ENCODE assay signal across 1 cellular context in the genomic region with DNA sequence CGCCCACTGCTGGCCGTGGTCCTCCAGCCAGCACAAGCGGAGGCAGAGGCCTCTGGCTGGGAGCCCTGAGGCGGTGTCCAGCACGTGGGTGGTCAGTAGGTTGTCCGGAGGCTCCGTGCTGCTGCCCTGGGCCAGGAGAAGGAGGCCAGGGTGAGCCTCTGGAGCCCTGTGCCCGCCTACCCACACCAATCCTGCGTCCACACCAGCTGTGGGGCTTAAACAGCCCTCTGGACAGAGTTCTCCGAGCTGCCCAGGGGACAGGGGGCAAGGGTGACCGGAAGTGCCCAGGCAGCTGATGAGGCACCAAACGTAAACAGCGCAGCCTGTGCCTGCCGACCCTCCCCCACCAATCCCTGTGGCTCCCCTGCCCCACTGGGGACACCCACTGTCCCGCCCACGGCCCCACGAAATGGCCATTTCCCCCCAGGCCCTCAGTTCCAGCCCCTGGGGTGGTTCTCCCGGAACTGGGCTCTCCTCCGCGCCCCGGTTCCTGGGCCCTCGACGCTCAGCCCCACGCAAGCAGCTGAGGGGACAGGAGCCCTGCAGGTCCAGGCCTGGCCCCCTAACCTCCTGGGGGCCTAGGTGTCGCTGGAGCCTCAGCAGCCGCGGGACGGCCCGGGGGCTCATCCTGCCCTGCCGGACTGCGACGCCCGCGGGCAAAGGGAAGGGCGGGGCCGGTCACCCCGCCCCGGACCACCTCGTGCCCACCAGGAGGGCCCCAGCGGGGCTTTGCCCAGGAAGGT.
TF ChIP-seq lines count a peak whose summit lies in the region.

No MANE protein-coding gene starts in this region.

TF ChIP-seq in K562, 482 proteins besides CTCF, POLR2A, EP300 and RAD21 (continued from another document and continues in another):
- TF ChIP-seq, protein P1, sequence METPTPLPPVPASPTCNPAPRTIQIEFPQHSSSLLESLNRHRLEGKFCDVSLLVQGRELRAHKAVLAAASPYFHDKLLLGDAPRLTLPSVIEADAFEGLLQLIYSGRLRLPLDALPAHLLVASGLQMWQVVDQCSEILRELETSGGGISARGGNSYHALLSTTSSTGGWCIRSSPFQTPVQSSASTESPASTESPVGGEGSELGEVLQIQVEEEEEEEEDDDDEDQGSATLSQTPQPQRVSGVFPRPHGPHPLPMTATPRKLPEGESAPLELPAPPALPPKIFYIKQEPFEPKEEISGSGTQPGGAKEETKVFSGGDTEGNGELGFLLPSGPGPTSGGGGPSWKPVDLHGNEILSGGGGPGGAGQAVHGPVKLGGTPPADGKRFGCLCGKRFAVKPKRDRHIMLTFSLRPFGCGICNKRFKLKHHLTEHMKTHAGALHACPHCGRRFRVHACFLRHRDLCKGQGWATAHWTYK (CRISPR knock-in tag; IDR thresholded peaks at IDR 0.05), result 0 out of 2 replicates have a peak, but pooled peaks have one; percentile 0
- TF ChIP-seq, protein P2, sequence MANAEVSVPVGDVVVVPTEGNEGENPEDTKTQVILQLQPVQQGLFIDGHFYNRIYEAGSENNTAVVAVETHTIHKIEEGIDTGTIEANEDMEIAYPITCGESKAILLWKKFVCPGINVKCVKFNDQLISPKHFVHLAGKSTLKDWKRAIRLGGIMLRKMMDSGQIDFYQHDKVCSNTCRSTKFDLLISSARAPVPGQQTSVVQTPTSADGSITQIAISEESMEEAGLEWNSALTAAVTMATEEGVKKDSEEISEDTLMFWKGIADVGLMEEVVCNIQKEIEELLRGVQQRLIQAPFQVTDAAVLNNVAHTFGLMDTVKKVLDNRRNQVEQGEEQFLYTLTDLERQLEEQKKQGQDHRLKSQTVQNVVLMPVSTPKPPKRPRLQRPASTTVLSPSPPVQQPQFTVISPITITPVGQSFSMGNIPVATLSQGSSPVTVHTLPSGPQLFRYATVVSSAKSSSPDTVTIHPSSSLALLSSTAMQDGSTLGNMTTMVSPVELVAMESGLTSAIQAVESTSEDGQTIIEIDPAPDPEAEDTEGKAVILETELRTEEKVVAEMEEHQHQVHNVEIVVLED (CRISPR knock-in tag; IDR thresholded peaks at IDR 0.05), result no peak
- TF ChIP-seq, protein P3, sequence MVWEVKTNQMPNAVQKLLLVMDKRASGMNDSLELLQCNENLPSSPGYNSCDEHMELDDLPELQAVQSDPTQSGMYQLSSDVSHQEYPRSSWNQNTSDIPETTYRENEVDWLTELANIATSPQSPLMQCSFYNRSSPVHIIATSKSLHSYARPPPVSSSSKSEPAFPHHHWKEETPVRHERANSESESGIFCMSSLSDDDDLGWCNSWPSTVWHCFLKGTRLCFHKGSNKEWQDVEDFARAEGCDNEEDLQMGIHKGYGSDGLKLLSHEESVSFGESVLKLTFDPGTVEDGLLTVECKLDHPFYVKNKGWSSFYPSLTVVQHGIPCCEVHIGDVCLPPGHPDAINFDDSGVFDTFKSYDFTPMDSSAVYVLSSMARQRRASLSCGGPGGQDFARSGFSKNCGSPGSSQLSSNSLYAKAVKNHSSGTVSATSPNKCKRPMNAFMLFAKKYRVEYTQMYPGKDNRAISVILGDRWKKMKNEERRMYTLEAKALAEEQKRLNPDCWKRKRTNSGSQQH (CRISPR knock-in tag; IDR thresholded peaks at IDR 0.05), result no peak
- TF ChIP-seq ZNF12 (CRISPR knock-in tag; IDR thresholded peaks at IDR 0.05) (no peak), STAT5A (IDR thresholded peaks at IDR 0.05; ENCODE audit: borderline replicate concordance, low read length) (no peak), MECOM (CRISPR knock-in tag; IDR thresholded peaks at IDR 0.05) (no peak), ZEB2 (IDR thresholded peaks at IDR 0.05) (no peak), ZNF740 (CRISPR knock-in tag; IDR thresholded peaks at IDR 0.05) (peak; percentile 54; the same call in 1 of the 2 replicates), ZNF740 (tag; IDR thresholded peaks at IDR 0.05) (no peak), NCOA6 (IDR thresholded peaks at IDR 0.05) (no peak), L3MBTL2 (IDR thresholded peaks at IDR 0.05) (peak; percentile 91), NR2C1 (IDR thresholded peaks at IDR 0.05) (no peak), NR2C1 (tag; IDR thresholded peaks at IDR 0.05) (0 out of 2 replicates have a peak, but pooled peaks have one; percentile 17), ZNF511 (CRISPR knock-in tag; IDR thresholded peaks at IDR 0.05) (0 out of 2 replicates have a peak, but pooled peaks have one; percentile 36), UBTF (IDR thresholded peaks at IDR 0.05; ENCODE audit: borderline replicate concordance in 1 of 2, low read depth in 2 of 2, low read length in 2 of 2) (peak in 1 of 2 experiments; percentile 55; a peak in 1 of 4 replicates), HOXB6 (CRISPR knock-in tag; IDR thresholded peaks at IDR 0.05; ENCODE audit: borderline replicate concordance) (no peak), SMARCB1 (IDR thresholded peaks at IDR 0.05; ENCODE audit: insufficient read length, low read depth) (no peak), DACH1 (IDR thresholded peaks at IDR 0.05; ENCODE audit: partially characterized antibody) (no peak), ESRRB (CRISPR knock-in tag; IDR thresholded peaks at IDR 0.05; ENCODE audit: borderline replicate concordance) (no peak), SMAD3 (CRISPR knock-in tag; conservative IDR thresholded peaks at IDR 0.05) (no peak), HEY1 (CRISPR knock-in tag; IDR thresholded peaks at IDR 0.05; ENCODE audit: borderline replicate concordance) (no peak), FIP1L1 (IDR thresholded peaks at IDR 0.05; ENCODE audit: low read depth, low read length, poor library complexity, severe bottlenecking) (peak; percentile 57), SAFB (IDR thresholded peaks at IDR 0.05; ENCODE audit: borderline replicate concordance, low read depth, low read length) (0 out of 2 replicates have a peak, but pooled peaks have one; percentile 36), GTF2B (IDR thresholded peaks at IDR 0.05; ENCODE audit: extremely low read depth, insufficient read length) (no peak)
- TF ChIP-seq, protein P4, sequence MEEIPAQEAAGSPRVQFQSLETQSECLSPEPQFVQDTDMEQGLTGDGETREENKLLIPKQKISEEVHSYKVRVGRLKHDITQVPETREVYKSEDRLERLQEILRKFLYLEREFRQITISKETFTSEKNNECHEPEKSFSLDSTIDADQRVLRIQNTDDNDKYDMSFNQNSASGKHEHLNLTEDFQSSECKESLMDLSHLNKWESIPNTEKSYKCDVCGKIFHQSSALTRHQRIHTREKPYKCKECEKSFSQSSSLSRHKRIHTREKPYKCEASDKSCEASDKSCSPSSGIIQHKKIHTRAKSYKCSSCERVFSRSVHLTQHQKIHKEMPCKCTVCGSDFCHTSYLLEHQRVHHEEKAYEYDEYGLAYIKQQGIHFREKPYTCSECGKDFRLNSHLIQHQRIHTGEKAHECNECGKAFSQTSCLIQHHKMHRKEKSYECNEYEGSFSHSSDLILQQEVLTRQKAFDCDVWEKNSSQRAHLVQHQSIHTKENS (CRISPR knock-in tag; IDR thresholded peaks at IDR 0.05), result no peak
- TF ChIP-seq, protein P5, sequence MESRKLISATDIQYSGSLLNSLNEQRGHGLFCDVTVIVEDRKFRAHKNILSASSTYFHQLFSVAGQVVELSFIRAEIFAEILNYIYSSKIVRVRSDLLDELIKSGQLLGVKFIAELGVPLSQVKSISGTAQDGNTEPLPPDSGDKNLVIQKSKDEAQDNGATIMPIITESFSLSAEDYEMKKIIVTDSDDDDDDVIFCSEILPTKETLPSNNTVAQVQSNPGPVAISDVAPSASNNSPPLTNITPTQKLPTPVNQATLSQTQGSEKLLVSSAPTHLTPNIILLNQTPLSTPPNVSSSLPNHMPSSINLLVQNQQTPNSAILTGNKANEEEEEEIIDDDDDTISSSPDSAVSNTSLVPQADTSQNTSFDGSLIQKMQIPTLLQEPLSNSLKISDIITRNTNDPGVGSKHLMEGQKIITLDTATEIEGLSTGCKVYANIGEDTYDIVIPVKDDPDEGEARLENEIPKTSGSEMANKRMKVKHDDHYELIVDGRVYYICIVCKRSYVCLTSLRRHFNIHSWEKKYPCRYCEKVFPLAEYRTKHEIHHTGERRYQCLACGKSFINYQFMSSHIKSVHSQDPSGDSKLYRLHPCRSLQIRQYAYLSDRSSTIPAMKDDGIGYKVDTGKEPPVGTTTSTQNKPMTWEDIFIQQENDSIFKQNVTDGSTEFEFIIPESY (CRISPR knock-in tag; IDR thresholded peaks at IDR 0.05), result no peak
- TF ChIP-seq, protein P6, sequence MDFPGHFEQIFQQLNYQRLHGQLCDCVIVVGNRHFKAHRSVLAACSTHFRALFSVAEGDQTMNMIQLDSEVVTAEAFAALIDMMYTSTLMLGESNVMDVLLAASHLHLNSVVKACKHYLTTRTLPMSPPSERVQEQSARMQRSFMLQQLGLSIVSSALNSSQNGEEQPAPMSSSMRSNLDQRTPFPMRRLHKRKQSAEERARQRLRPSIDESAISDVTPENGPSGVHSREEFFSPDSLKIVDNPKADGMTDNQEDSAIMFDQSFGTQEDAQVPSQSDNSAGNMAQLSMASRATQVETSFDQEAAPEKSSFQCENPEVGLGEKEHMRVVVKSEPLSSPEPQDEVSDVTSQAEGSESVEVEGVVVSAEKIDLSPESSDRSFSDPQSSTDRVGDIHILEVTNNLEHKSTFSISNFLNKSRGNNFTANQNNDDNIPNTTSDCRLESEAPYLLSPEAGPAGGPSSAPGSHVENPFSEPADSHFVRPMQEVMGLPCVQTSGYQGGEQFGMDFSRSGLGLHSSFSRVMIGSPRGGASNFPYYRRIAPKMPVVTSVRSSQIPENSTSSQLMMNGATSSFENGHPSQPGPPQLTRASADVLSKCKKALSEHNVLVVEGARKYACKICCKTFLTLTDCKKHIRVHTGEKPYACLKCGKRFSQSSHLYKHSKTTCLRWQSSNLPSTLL (IDR thresholded peaks at IDR 0.05), result no peak
